Comparison of ENCODE assay signal across 24 cellular contexts in genomic region chr6:151081658-151082057, GRCh38.
DNase-seq lines count a peak whose midpoint lies in the region; ATAC-seq and TF ChIP-seq lines count a peak whose summit lies in the region.
"Had no signal": no experiment of that assay in that cellular context is flagged by ENCODE, and none has a peak within 500 bp of the region (broad histone marks: within the 10 kb centered on the region; RNA-seq: fewer than 3 reads in every experiment).

No MANE protein-coding gene starts in this region.

- H3K27me3 ChIP-seq in mammary epithelial cell (ENCODE audit: insufficient read depth, low read length) = no peaks in the 10 kb centered on the region
- H3K27me3 ChIP-seq in breast epithelium = no peaks in the 10 kb centered on the region
- no peaks in the 10 kb centered on the region for H3K27me3 ChIP-seq in RWPE2 (ENCODE audit: insufficient read depth, poor library complexity, severe bottlenecking)
- H3K27me3 ChIP-seq in spleen (replicated peaks in 1 of 7) = no peaks in the 10 kb centered on the region
- H3K27me3 ChIP-seq: brain microvascular endothelial cell, neutrophil had no signal

- H4K20me1 ChIP-seq in mammary epithelial cell (ENCODE audit: insufficient read depth, low read length) = no peaks in the 10 kb centered on the region

- TSS peak; percentile 63 for BruUV-seq in mammary epithelial cell (replicated peaks; lab: Mats Ljungman, UMichigan)

- intact Hi-C loops in mammary epithelial cell (cut with micrococcal nuclease) (loop anchor here (1.0 to 5.0 kb wide), 2 partner anchors 29 to 39 kb away; no protein-coding TSS in a partner anchor), breast epithelium (cut with DNase I; ENCODE audit: low total_unique reads) (no loop called here), spleen (cut with DNase I; ENCODE audit: low total_unique reads) (no loop called here)

- TF ChIP-seq CTCF in mammary epithelial cell (conservative IDR thresholded peaks at IDR 0.05 in 1 of 2, IDR thresholded peaks at IDR 0.05 in 1 of 2; ENCODE audit: extremely low read depth in 1 of 2, insufficient read depth in 1 of 2, low read depth in 1 of 2, low read length in 2 of 2) (no peak), breast epithelium (IDR thresholded peaks at IDR 0.05) (no peak), RWPE2 (IDR thresholded peaks at IDR 0.05; ENCODE audit: poor library complexity, severe bottlenecking) (no peak), fibroblast of pulmonary artery (IDR thresholded peaks at IDR 0.05; ENCODE audit: low read length, missing control alignments) (no peak), spleen (IDR thresholded peaks at IDR 0.05 in 8 of 11, conservative IDR thresholded peaks at IDR 0.05 in 3 of 11) (no peak)

- H3K36me3 ChIP-seq in mammary epithelial cell (ENCODE audit: insufficient read depth, low read length) = peaks cover 5% of the 10 kb centered on the region
- no peaks in the 10 kb centered on the region for H3K36me3 ChIP-seq in breast epithelium
- no peaks in the 10 kb centered on the region for H3K36me3 ChIP-seq in RWPE2 (ENCODE audit: low read depth)
- H3K36me3 ChIP-seq in spleen = peaks cover 0 to 8% (median 0%) of the 10 kb centered on the region in 6 donors
- H3K36me3 ChIP-seq: brain microvascular endothelial cell, neutrophil had no signal

- no peaks in the 10 kb centered on the region for H3K79me2 ChIP-seq in mammary epithelial cell (ENCODE audit: insufficient read depth, low read length)

- no peaks in the 10 kb centered on the region for H3K27me3 Mint-ChIP-seq in activated T-helper 17 cell treated with anti-CD3 and anti-CD28 coated beads, Interleukin-2, amount 50 U/mL, for 72 hours
- H3K27me3 Mint-ChIP-seq: activated CD8-positive, alpha-beta T cell treated with anti-CD3 and anti-CD28 coated beads for 36 hours; B cell had no signal

- H3K4me3 ChIP-seq in mammary epithelial cell (replicated peaks in 1 of 3; ENCODE audit: insufficient read depth in 1 of 3, low read depth in 2 of 3, low read length in 3 of 3) (no peak overlapping the region), breast epithelium (no peak overlapping the region), RWPE2 (ENCODE audit: severe bottlenecking) (no peak overlapping the region), fibroblast of pulmonary artery (replicated peaks; ENCODE audit: low read depth, low read length) (no peak overlapping the region), spleen (no peak overlapping the region)
- H3K4me3 ChIP-seq: coronary artery, lung, psoas muscle had no signal

- CTCF ChIA-PET in mammary epithelial cell (lab: Charles Lee; ENCODE audit: low non-redundant PET) = interaction anchor here (0.6 to 0.7 kb wide), 2 partner anchors 29 to 159 kb away, joined by 17 to 20 read pairs; no protein-coding TSS in a partner anchor

- no peaks in the 10 kb centered on the region for H3K9me3 Mint-ChIP-seq in activated T-helper 17 cell treated with anti-CD3 and anti-CD28 coated beads, Interleukin-2, amount 50 U/mL, for 72 hours

- in situ Hi-C loops in mammary epithelial cell (cut with MboI; ENCODE audit: low sequenced_read_pairs in 2 of 2) = no loop called here

- no peak overlapping the region for H3K9ac ChIP-seq in mammary epithelial cell (ENCODE audit: insufficient read depth, low read length)

- H3K27ac ChIP-seq in mammary epithelial cell (ENCODE audit: insufficient read depth, low read depth, low read length) = peak overlapping the region; percentile 62
- no peak overlapping the region for H3K27ac ChIP-seq in breast epithelium
- peak overlapping the region; percentile 86 for H3K27ac ChIP-seq in RWPE2 (ENCODE audit: poor library complexity, severe bottlenecking)
- peak overlapping the region in 6 of 8 donors; percentile 8 to 40 (median 22) for H3K27ac ChIP-seq in spleen
- H3K27ac ChIP-seq: brain microvascular endothelial cell, coronary artery, neutrophil, psoas muscle had no signal

- H3K4me2 ChIP-seq in mammary epithelial cell (ENCODE audit: insufficient read depth, low read depth, low read length) = peak overlapping the region; percentile 67

- no peak overlapping the region for H3K27ac Mint-ChIP-seq in activated T-helper 17 cell treated with anti-CD3 and anti-CD28 coated beads, Interleukin-2, amount 50 U/mL, for 72 hours
- H3K27ac Mint-ChIP-seq: activated CD8-positive, alpha-beta T cell treated with anti-CD3 and anti-CD28 coated beads for 36 hours; B cell had no signal

- H2AFZ ChIP-seq in mammary epithelial cell (ENCODE audit: low read depth, low read length) = peak overlapping the region; percentile 32

- WGBS in mammary epithelial cell (ENCODE audit: low coverage, missing lambda C conversion rate) = 84% methylated on average over 4 of the region's 4 CpGs
- 46 to 75% (median 57%) methylated on average over 4 of the region's 4 CpGs for WGBS in spleen, 5 donors

- no peaks in the 10 kb centered on the region for H3K4me1 Mint-ChIP-seq in activated T-helper 17 cell treated with anti-CD3 and anti-CD28 coated beads, Interleukin-2, amount 50 U/mL, for 72 hours
- H3K4me1 Mint-ChIP-seq: B cell had no signal

- peaks cover 26% of the 10 kb centered on the region for H3K36me3 Mint-ChIP-seq in activated T-helper 17 cell treated with anti-CD3 and anti-CD28 coated beads, Interleukin-2, amount 50 U/mL, for 72 hours (ENCODE audit: low read depth)

- H3K4me1 ChIP-seq in mammary epithelial cell (ENCODE audit: insufficient read depth, low read length) = peaks cover 20% of the 10 kb centered on the region
- H3K4me1 ChIP-seq in breast epithelium = no peaks in the 10 kb centered on the region
- peaks cover 25% of the 10 kb centered on the region for H3K4me1 ChIP-seq in RWPE2 (ENCODE audit: insufficient read depth, poor library complexity, severe bottlenecking)
- H3K4me1 ChIP-seq in spleen = peaks cover 0 to 13% (median 0%) of the 10 kb centered on the region in 6 donors
- H3K4me1 ChIP-seq: psoas muscle had no signal

- no peak overlapping the region for H3K4me3 Mint-ChIP-seq in activated T-helper 17 cell treated with anti-CD3 and anti-CD28 coated beads, Interleukin-2, amount 50 U/mL, for 72 hours
- H3K4me3 Mint-ChIP-seq: activated CD8-positive, alpha-beta T cell treated with anti-CD3 and anti-CD28 coated beads for 36 hours; B cell had no signal

- dilution Hi-C loops in mammary epithelial cell (cut with HindIII; ENCODE audit: low sequenced_read_pairs) = no loop called here

- peak; percentile 67 for ATAC-seq in RWPE2 (ENCODE audit: low read depth)
- no peak for ATAC-seq in activated T-helper 17 cell treated with anti-CD3 and anti-CD28 coated beads, Interleukin-2, amount 50 U/mL, for 72 hours (replicated peaks)
- ATAC-seq: activated CD8-positive, alpha-beta T cell treated with anti-CD3 and anti-CD28 coated beads for 36 hours; psoas muscle had no signal

- no peak for TF ChIP-seq POLR2A in breast epithelium (IDR thresholded peaks at IDR 0.05)
- TF ChIP-seq POLR2A in spleen (IDR thresholded peaks at IDR 0.05) = no peak

- DNase-seq in mammary epithelial cell (no peak), breast epithelium (ENCODE audit: low spot score in 2 of 2) (no peak), RWPE2 (ENCODE audit: low spot score) (no peak), fibroblast of pulmonary artery (ENCODE audit: low read depth) (peak; percentile 18), spleen (no peak), superior temporal gyrus (ENCODE audit: extremely low spot score) (no peak), NCI-H526 (lab: John Stamatoyannopoulos, UW) (no peak)
- DNase-seq: activated CD4-positive, alpha-beta T cell treated with anti-CD3 and anti-CD28 coated beads for 1 hour; activated CD8-positive, alpha-beta T cell treated with anti-CD3 and anti-CD28 coated beads for 36 hours; activated gamma-delta T cell; brain microvascular endothelial cell; GF-D8; islet precursor cell; Karpas-422; MV-4-11; NCI-H1694; NCI-H2171; NCI-H69; psoas muscle had no signal

- H3K9me3 ChIP-seq in mammary epithelial cell (replicated peaks; ENCODE audit: insufficient read depth, low read length) (no peaks in the 10 kb centered on the region), breast epithelium (no peaks in the 10 kb centered on the region), RWPE2 (ENCODE audit: severe bottlenecking) (peaks cover 3% of the 10 kb centered on the region), spleen (peaks cover 0 to 8% (median 0%) of the 10 kb centered on the region in 8 donors)
- H3K9me3 ChIP-seq: neutrophil, psoas muscle had no signal

Comparison
In these comparisons a context has a peak if more than half of its experiments do, and no peak if none do; other contexts are left out.
1. H3K27ac ChIP-seq: peak in mammary epithelial cell (single experiment), RWPE2 (single experiment) and spleen (6 of 8); none in breast epithelium (0 of 2).